11 cellular contexts compared by ENCODE assay signal in genomic region chr20:37270586-37271420, GRCh38. TPM values are rescaled to one million over a fixed set of nuclear protein-coding genes. Genes with fewer than 3 reads are reported as not detected.
DNase-seq lines count a peak whose midpoint lies in the region; ATAC-seq and TF ChIP-seq lines count a peak whose summit lies in the region.
"Had no signal": no experiment of that assay in that cellular context is flagged by ENCODE, and none has a peak within 500 bp of the region (broad histone marks: within the 10 kb centered on the region; RNA-seq: fewer than 3 reads in every experiment).

No MANE protein-coding gene starts in this region.

- no peak for TF ChIP-seq CTCF in fibroblast of lung (conservative IDR thresholded peaks at IDR 0.05 in 1 of 2, IDR thresholded peaks at IDR 0.05 in 1 of 2; ENCODE audit: low read depth in 1 of 2, low read length in 2 of 2)
- TF ChIP-seq CTCF in Caco-2 (IDR thresholded peaks at IDR 0.05; ENCODE audit: insufficient read depth in 1 of 2, low read depth in 1 of 2, low read length in 1 of 2, severe bottlenecking in 1 of 2, unreplicated experiment in 1 of 2), result no peak

- H3K79me2 ChIP-seq in fibroblast of lung (ENCODE audit: control insufficient read depth, insufficient read depth, low read length), result no peaks in the 10 kb centered on the region

- no peaks in the 10 kb centered on the region for H3K36me3 Mint-ChIP-seq in stimulated activated memory B cell treated with anti-CD40 and anti-IgM and Interleukin-4, amounts not matched to agents 10 μg/mL and 1 μg/mL and 100 μg/mL, for 72 hours
- no peaks in the 10 kb centered on the region for H3K36me3 Mint-ChIP-seq in activated T-cell treated with anti-CD3 and anti-CD28 coated beads, Interleukin-2, amount 50 U/mL, for 4 hours (ENCODE audit: insufficient read depth)
- H3K36me3 Mint-ChIP-seq in Caco-2 (ENCODE audit: insufficient read depth, unreplicated experiment), result no peaks in the 10 kb centered on the region

- DNase-seq in MV-4-11 (lab: John Stamatoyannopoulos, UW) (peak; percentile 96), fibroblast of lung (ENCODE audit: low read depth in 2 of 2) (peak; percentile 50 to 56), Caco-2 (no peak)
- no peak for DNase-seq in activated T-cell treated with anti-CD3 and anti-CD28 coated beads, Interleukin-2, amount 50 U/mL, for 4 hours
- DNase-seq: activated CD4-positive, alpha-beta T cell treated with anti-CD3 and anti-CD28 coated beads, Interleukin-2, amount 10 ng/mL, durations not matched to agents 7 days and 5 days; effector memory CD4-positive, alpha-beta T cell had no signal

- H3K27ac ChIP-seq in fibroblast of lung (ENCODE audit: insufficient read depth, low read length), result no peak overlapping the region
- H3K27ac ChIP-seq: KMS-11 had no signal

- ATAC-seq in GM21529 (IDR thresholded peaks at IDR 0.05; ENCODE audit: unreplicated experiment), result peak; percentile 62
- peak; percentile 86 for ATAC-seq in stimulated activated memory B cell treated with anti-CD40 and anti-IgM and Interleukin-4, amounts not matched to agents 10 μg/mL and 1 μg/mL and 100 μg/mL, for 72 hours
- no peak for ATAC-seq in activated T-cell treated with anti-CD3 and anti-CD28 coated beads, Interleukin-2, amount 50 U/mL, for 4 hours
- no peak for ATAC-seq in GM19455 (IDR thresholded peaks at IDR 0.05; ENCODE audit: unreplicated experiment)
- ATAC-seq in HG02763 (IDR thresholded peaks at IDR 0.05; ENCODE audit: unreplicated experiment), result no peak

- no peaks in the 10 kb centered on the region for H3K4me1 ChIP-seq in fibroblast of lung (ENCODE audit: control insufficient read depth, extremely low read depth, insufficient read depth, low read length)
- no peaks in the 10 kb centered on the region for H3K4me1 ChIP-seq in Caco-2

- intact Hi-C loops in Caco-2 (cut with micrococcal nuclease; ENCODE audit: unreplicated experiment), result no loop called here

- peaks cover 4% of the 10 kb centered on the region for H3K27me3 ChIP-seq in fibroblast of lung (ENCODE audit: control insufficient read depth, insufficient read depth, low read length)
- H3K27me3 ChIP-seq in Caco-2 (replicated peaks; ENCODE audit: control insufficient read depth, insufficient read depth, low read length), result no peaks in the 10 kb centered on the region

- H3K4me3 ChIP-seq in fibroblast of lung (replicated peaks in 1 of 4; ENCODE audit: control extremely low read depth in 1 of 4, insufficient read depth in 1 of 4, low read depth in 3 of 4, low read length in 4 of 4) (no peak overlapping the region), Caco-2 (ENCODE audit: low read depth, low read length) (no peak overlapping the region)

- H3K36me3 ChIP-seq in fibroblast of lung (ENCODE audit: control insufficient read depth, insufficient read depth, low read length) (no peaks in the 10 kb centered on the region), Caco-2 (ENCODE audit: control insufficient read depth, insufficient read depth, low read length) (no peaks in the 10 kb centered on the region)

- no peaks in the 10 kb centered on the region for H3K27me3 Mint-ChIP-seq in stimulated activated memory B cell treated with anti-CD40 and anti-IgM and Interleukin-4, amounts not matched to agents 10 μg/mL and 1 μg/mL and 100 μg/mL, for 72 hours
- peaks cover 3% of the 10 kb centered on the region for H3K27me3 Mint-ChIP-seq in activated T-cell treated with anti-CD3 and anti-CD28 coated beads, Interleukin-2, amount 50 U/mL, for 4 hours (ENCODE audit: low read depth)
- no peaks in the 10 kb centered on the region for H3K27me3 Mint-ChIP-seq in Caco-2 (ENCODE audit: insufficient read depth, unreplicated experiment)

- H3K27ac Mint-ChIP-seq in stimulated activated memory B cell treated with anti-CD40 and anti-IgM and Interleukin-4, amounts not matched to agents 10 μg/mL and 1 μg/mL and 100 μg/mL, for 72 hours, result peak overlapping the region; percentile 66
- no peak overlapping the region for H3K27ac Mint-ChIP-seq in Caco-2 (ENCODE audit: unreplicated experiment)
- H3K27ac Mint-ChIP-seq: activated CD4-positive, alpha-beta T cell treated with anti-CD3 and anti-CD28 coated beads, Interleukin-2, amount 10 ng/mL, durations not matched to agents 7 days and 5 days had no signal

- BruUV-seq in Caco-2 (replicated peaks; lab: Mats Ljungman, UMichigan), result no TSS peak

- CTCF ChIA-PET in Caco-2 (lab: Charles Lee), result interaction anchor here (0.7 kb wide), 1 partner anchor 384 kb away, joined by 3 read pairs; no protein-coding TSS in a partner anchor

- POLR2A ChIA-PET in Caco-2 (lab: Charles Lee), result interaction anchor here (0.6 to 0.7 kb wide), 3 partner anchors 12 to 799 kb away, joined by 3 to 5 read pairs (median 4); no protein-coding TSS in a partner anchor

- no peak overlapping the region for H3K4me3 Mint-ChIP-seq in stimulated activated memory B cell treated with anti-CD40 and anti-IgM and Interleukin-4, amounts not matched to agents 10 μg/mL and 1 μg/mL and 100 μg/mL, for 72 hours
- no peak overlapping the region for H3K4me3 Mint-ChIP-seq in activated T-cell treated with anti-CD3 and anti-CD28 coated beads, Interleukin-2, amount 50 U/mL, for 4 hours
- no peak overlapping the region for H3K4me3 Mint-ChIP-seq in Caco-2 (ENCODE audit: unreplicated experiment)
- H3K4me3 Mint-ChIP-seq: activated CD4-positive, alpha-beta T cell treated with anti-CD3 and anti-CD28 coated beads, Interleukin-2, amount 10 ng/mL, durations not matched to agents 7 days and 5 days had no signal

- H3K9me3 ChIP-seq in fibroblast of lung (ENCODE audit: control insufficient read depth, insufficient read depth, low read depth, low read length), result no peaks in the 10 kb centered on the region
- peaks cover 13% of the 10 kb centered on the region; the same call in 1 of the 2 replicates for H3K9me3 ChIP-seq in Caco-2

- no peaks in the 10 kb centered on the region for H3K9me3 Mint-ChIP-seq in stimulated activated memory B cell treated with anti-CD40 and anti-IgM and Interleukin-4, amounts not matched to agents 10 μg/mL and 1 μg/mL and 100 μg/mL, for 72 hours
- H3K9me3 Mint-ChIP-seq in activated T-cell treated with anti-CD3 and anti-CD28 coated beads, Interleukin-2, amount 50 U/mL, for 4 hours, result no peaks in the 10 kb centered on the region
- H3K9me3 Mint-ChIP-seq in Caco-2 (ENCODE audit: unreplicated experiment), result no peaks in the 10 kb centered on the region
- H3K9me3 Mint-ChIP-seq: activated CD4-positive, alpha-beta T cell treated with anti-CD3 and anti-CD28 coated beads, Interleukin-2, amount 10 ng/mL, durations not matched to agents 7 days and 5 days had no signal

- H3K9ac ChIP-seq in fibroblast of lung (ENCODE audit: insufficient read depth, low read length), result no peak overlapping the region
- H3K9ac ChIP-seq: KMS-11 had no signal

- H3K4me1 Mint-ChIP-seq in stimulated activated memory B cell treated with anti-CD40 and anti-IgM and Interleukin-4, amounts not matched to agents 10 μg/mL and 1 μg/mL and 100 μg/mL, for 72 hours, result peaks cover 50% of the 10 kb centered on the region
- no peaks in the 10 kb centered on the region for H3K4me1 Mint-ChIP-seq in activated T-cell treated with anti-CD3 and anti-CD28 coated beads, Interleukin-2, amount 50 U/mL, for 4 hours (ENCODE audit: low read depth)
- H3K4me1 Mint-ChIP-seq in Caco-2 (ENCODE audit: low read depth, unreplicated experiment), result no peaks in the 10 kb centered on the region

- no peaks in the 10 kb centered on the region for H4K20me1 ChIP-seq in fibroblast of lung (ENCODE audit: control insufficient read depth, extremely low read depth, insufficient read depth, low read length)

- H2AFZ ChIP-seq in fibroblast of lung (ENCODE audit: low read length), result no peak overlapping the region

- no peak overlapping the region for H3K4me2 ChIP-seq in fibroblast of lung (ENCODE audit: extremely low read depth, insufficient read depth, low read length)
- H3K4me2 ChIP-seq: KMS-11 had no signal

RNA-seq across cellular contexts. Expression of gene GHRH, which starts 9.2 kb away (rescaled TPM):
- total RNA-seq in fibroblast of lung (not detected in 2 replicates), Caco-2 (2022) (not detected in 2 replicates)
- not detected in 2 replicates for polyA plus RNA-seq in fibroblast of lung
- polyA plus RNA-seq in fibroblast of lung (2012), result not detected in 2 replicates
- polyA minus RNA-seq in fibroblast of lung (ENCODE audit: low replicate concordance), result not detected in 2 replicates
- not detected for total RNA-seq in activated T-cell treated with anti-CD3 and anti-CD28 coated beads, Interleukin-2, amount 50 U/mL, for 4 hours
- total RNA-seq: activated CD4-positive, alpha-beta T cell treated with anti-CD3 and anti-CD28 coated beads, Interleukin-2, amount 10 ng/mL, durations not matched to agents 7 days and 5 days had no signal

RNA-seq across cellular contexts. Expression of gene MANBAL, which starts 18.7 kb away (rescaled TPM):
- total RNA-seq in fibroblast of lung (14.4 and 25.8 TPM in 2 replicates), Caco-2 (2022) (95.6 and 106 TPM in 2 replicates)
- 99.9 and 105 TPM in 2 replicates for polyA plus RNA-seq in fibroblast of lung
- polyA plus RNA-seq in fibroblast of lung (2012), result 78.4 and 81.3 TPM in 2 replicates
- 63.6 and 78.5 TPM in 2 replicates for polyA minus RNA-seq in fibroblast of lung (ENCODE audit: low replicate concordance)
- total RNA-seq in activated T-cell treated with anti-CD3 and anti-CD28 coated beads, Interleukin-2, amount 50 U/mL, for 4 hours, result 10 to 100 TPM; 15.3 to 16.6 (median 15.7) TPM

Comparison
In these comparisons a context has a peak if more than half of its experiments do, and no peak if none do; other contexts are left out.
1. ATAC-seq: peak in GM21529 (single experiment) and stimulated activated memory B cell treated with anti-CD40 and anti-IgM and Interleukin-4, amounts not matched to agents 10 μg/mL and 1 μg/mL and 100 μg/mL, for 72 hours (single experiment); none in activated T-cell treated with anti-CD3 and anti-CD28 coated beads, Interleukin-2, amount 50 U/mL, for 4 hours (0 of 2), GM19455 (single experiment) and HG02763 (single experiment).
2. DNase-seq: peak in MV-4-11 (single experiment) and fibroblast of lung (2 of 2); none in activated T-cell treated with anti-CD3 and anti-CD28 coated beads, Interleukin-2, amount 50 U/mL, for 4 hours (single experiment) and Caco-2 (0 of 2).